ENCODE assay signal across 11 cellular contexts in genomic region chr16:23147666-23148065, GRCh38. TPM values are rescaled to one million over a fixed set of nuclear protein-coding genes. Genes with fewer than 3 reads are reported as not detected.
DNase-seq lines count a peak whose midpoint lies in the region; ATAC-seq and TF ChIP-seq lines count a peak whose summit lies in the region.
"Had no signal": no experiment of that assay in that cellular context is flagged by ENCODE, and none has a peak within 500 bp of the region (broad histone marks: within the 10 kb centered on the region; RNA-seq: fewer than 3 reads in every experiment).

No MANE protein-coding gene starts in this region.

- H3K9ac ChIP-seq in skeletal muscle satellite cell (ENCODE audit: low read depth, low read length) = no peak overlapping the region

- H3K4me3 ChIP-seq in fibroblast of villous mesenchyme (ENCODE audit: low read depth, low read length) (peak overlapping the region; percentile 74), skeletal muscle satellite cell (ENCODE audit: low read length) (peak overlapping the region; percentile 78), transverse colon (peak overlapping the region in 2 of 4 donors; percentile 78 to 79)

- no peaks in the 10 kb centered on the region for H3K27me3 Mint-ChIP-seq in activated CD4-positive, alpha-beta T cell treated with anti-CD3 and anti-CD28 coated beads for 36 hours
- H3K27me3 Mint-ChIP-seq in activated CD4-positive, alpha-beta memory T cell treated with anti-CD3 and anti-CD28 coated beads, Interleukin-2, amount 10 ng/mL, durations not matched to agents 7 days and 5 days = peaks cover 3% of the 10 kb centered on the region
- H3K27me3 Mint-ChIP-seq: memory B cell had no signal

- TF ChIP-seq CTCF in fibroblast of villous mesenchyme (IDR thresholded peaks at IDR 0.05; ENCODE audit: insufficient read depth, low read depth, low read length) (no peak), transverse colon (IDR thresholded peaks at IDR 0.05) (no peak)

- no peaks in the 10 kb centered on the region for H3K9me3 Mint-ChIP-seq in activated CD4-positive, alpha-beta T cell treated with anti-CD3 and anti-CD28 coated beads for 36 hours (ENCODE audit: low read depth)
- H3K9me3 Mint-ChIP-seq in activated CD4-positive, alpha-beta memory T cell treated with anti-CD3 and anti-CD28 coated beads, Interleukin-2, amount 10 ng/mL, durations not matched to agents 7 days and 5 days = no peaks in the 10 kb centered on the region
- H3K9me3 Mint-ChIP-seq: memory B cell had no signal

- no peak overlapping the region for H3K27ac Mint-ChIP-seq in activated CD4-positive, alpha-beta T cell treated with anti-CD3 and anti-CD28 coated beads for 36 hours
- H3K27ac Mint-ChIP-seq in activated CD4-positive, alpha-beta memory T cell treated with anti-CD3 and anti-CD28 coated beads, Interleukin-2, amount 10 ng/mL, durations not matched to agents 7 days and 5 days = no peak overlapping the region

- POLR2A ChIA-PET in activated CD4-positive, alpha-beta T cell treated with anti-CD3 and anti-CD28 coated beads for 36 hours (lab: Charles Lee) = no interaction called here
- POLR2A ChIA-PET in activated CD4-positive, alpha-beta memory T cell treated with anti-CD3 and anti-CD28 coated beads, Interleukin-2, amount 10 ng/mL, durations not matched to agents 7 days and 5 days (lab: Charles Lee) = no interaction called here

- H3K4me1 ChIP-seq in skeletal muscle satellite cell (ENCODE audit: control insufficient read depth, insufficient read depth, low read length) (peaks cover 16% of the 10 kb centered on the region), transverse colon (peaks cover 13 to 38% (median 19%) of the 10 kb centered on the region in 4 donors)

- H3K9me3 ChIP-seq in skeletal muscle satellite cell (replicated peaks; ENCODE audit: low read length) (no peaks in the 10 kb centered on the region), transverse colon (no peaks in the 10 kb centered on the region)
- H3K9me3 ChIP-seq: body of pancreas had no signal

- no peak for ATAC-seq in activated CD4-positive, alpha-beta T cell treated with anti-CD3 and anti-CD28 coated beads for 36 hours
- ATAC-seq in HG02678 (IDR thresholded peaks at IDR 0.05; ENCODE audit: unreplicated experiment) = no peak
- ATAC-seq: body of pancreas had no signal

- in situ Hi-C loops in transverse colon (cut with MboI; ENCODE audit: low pct_ligation_motif_present in 1 of 4, low pct_unique_long_range_greater_than_20kb in 1 of 4, low sequenced_read_pairs in 3 of 4) = no loop called here

- no peak for DNase-seq in activated CD4-positive, alpha-beta T cell treated with anti-CD3 and anti-CD28 coated beads for 36 hours
- no peak for DNase-seq in activated CD4-positive, alpha-beta T cell treated with anti-CD3 and anti-CD28 coated beads, Interleukin-2, amount 50 U/mL, for 4 hours
- DNase-seq in activated CD4-positive, alpha-beta memory T cell treated with anti-CD3 and anti-CD28 coated beads, Interleukin-2, amount 10 ng/mL, durations not matched to agents 7 days and 5 days = no peak
- DNase-seq in fibroblast of villous mesenchyme (ENCODE audit: low read depth) (no peak), cerebellar nuclear complex (lab: John Stamatoyannopoulos, UW) (no peak), transverse colon (no peak)
- DNase-seq: body of pancreas, T-helper 9 cell had no signal

- TF ChIP-seq EP300 in transverse colon (IDR thresholded peaks at IDR 0.05; ENCODE audit: low read depth) = no peak

- intact Hi-C loops in activated CD4-positive, alpha-beta T cell treated with anti-CD3 and anti-CD28 coated beads for 36 hours (cut with DNase I, micrococcal nuclease) = loop anchor here in 1 of 2 experiments (2.0 kb wide), 2 partner anchors 51 to 449 kb away; partner anchors contain the start of gene NDUFAB1
- intact Hi-C loops in transverse colon (cut with DNase I; ENCODE audit: low total_unique reads) = no loop called here

- H3K36me3 Mint-ChIP-seq in activated CD4-positive, alpha-beta T cell treated with anti-CD3 and anti-CD28 coated beads for 36 hours (ENCODE audit: low read depth) = peaks cover 5% of the 10 kb centered on the region
- peaks cover 4% of the 10 kb centered on the region for H3K36me3 Mint-ChIP-seq in activated CD4-positive, alpha-beta memory T cell treated with anti-CD3 and anti-CD28 coated beads, Interleukin-2, amount 10 ng/mL, durations not matched to agents 7 days and 5 days (ENCODE audit: low read depth)
- H3K36me3 Mint-ChIP-seq: memory B cell had no signal

- no peak overlapping the region for H3K27ac ChIP-seq in transverse colon

- TF ChIP-seq POLR2A in transverse colon (IDR thresholded peaks at IDR 0.05) = no peak

- peak overlapping the region; percentile 86 for H3K4me3 Mint-ChIP-seq in activated CD4-positive, alpha-beta T cell treated with anti-CD3 and anti-CD28 coated beads for 36 hours
- peak overlapping the region; percentile 88 for H3K4me3 Mint-ChIP-seq in activated CD4-positive, alpha-beta memory T cell treated with anti-CD3 and anti-CD28 coated beads, Interleukin-2, amount 10 ng/mL, durations not matched to agents 7 days and 5 days

- H3K36me3 ChIP-seq in skeletal muscle satellite cell (ENCODE audit: insufficient read depth, low read length) = no peaks in the 10 kb centered on the region
- H3K36me3 ChIP-seq in transverse colon = no peaks in the 10 kb centered on the region

- peaks cover 28% of the 10 kb centered on the region for H3K4me1 Mint-ChIP-seq in activated CD4-positive, alpha-beta T cell treated with anti-CD3 and anti-CD28 coated beads for 36 hours
- peaks cover 30% of the 10 kb centered on the region for H3K4me1 Mint-ChIP-seq in activated CD4-positive, alpha-beta memory T cell treated with anti-CD3 and anti-CD28 coated beads, Interleukin-2, amount 10 ng/mL, durations not matched to agents 7 days and 5 days

- H3K4me2 ChIP-seq in skeletal muscle satellite cell (ENCODE audit: low read length) = peak overlapping the region; percentile 92

- H3K27me3 ChIP-seq in skeletal muscle satellite cell (ENCODE audit: control insufficient read depth, insufficient read depth, low read length) (no peaks in the 10 kb centered on the region), transverse colon (no peaks in the 10 kb centered on the region)
- H3K27me3 ChIP-seq: body of pancreas had no signal

- CTCF ChIA-PET in activated CD4-positive, alpha-beta T cell treated with anti-CD3 and anti-CD28 coated beads for 36 hours (lab: Charles Lee) = interaction anchor here (0.7 kb wide), 1 partner anchor 393 kb away, joined by 3 read pairs; no protein-coding TSS in a partner anchor
- CTCF ChIA-PET in activated CD4-positive, alpha-beta memory T cell treated with anti-CD3 and anti-CD28 coated beads, Interleukin-2, amount 10 ng/mL, durations not matched to agents 7 days and 5 days (lab: Charles Lee) = no interaction called here

- 85 to 90% methylated on average over 3 to 4 of the region's 4 CpGs for WGBS in transverse colon (ENCODE audit: low coverage in 1 of 2), 2 donors

RNA-seq across cellular contexts. Expression of gene USP31, which starts 1.6 kb away (rescaled TPM):
- 1 to 10 TPM; 5.3 to 5.9 TPM for total RNA-seq in activated CD4-positive, alpha-beta T cell treated with anti-CD3 and anti-CD28 coated beads for 36 hours
- 1 to 10 TPM; 5.1 to 5.4 TPM for total RNA-seq in activated CD4-positive, alpha-beta memory T cell treated with anti-CD3 and anti-CD28 coated beads, Interleukin-2, amount 10 ng/mL, durations not matched to agents 7 days and 5 days
- total RNA-seq in fibroblast of villous mesenchyme (9.3 and 11.2 TPM in 2 replicates), transverse colon (1 to 10 TPM; 6.0 to 8.3 (median 7.1) TPM)
- 9.2 and 9.6 TPM in 2 replicates for total RNA-seq in skeletal muscle satellite cell (2012; rRNA removed)

RNA-seq across cellular contexts. Expression of gene SCNN1G, which starts 34.9 kb away (rescaled TPM):
- not detected for total RNA-seq in activated CD4-positive, alpha-beta T cell treated with anti-CD3 and anti-CD28 coated beads for 36 hours
- not detected for total RNA-seq in activated CD4-positive, alpha-beta memory T cell treated with anti-CD3 and anti-CD28 coated beads, Interleukin-2, amount 10 ng/mL, durations not matched to agents 7 days and 5 days
- not detected in 2 replicates for total RNA-seq in fibroblast of villous mesenchyme
- total RNA-seq in skeletal muscle satellite cell (2012; rRNA removed) = not detected in 2 replicates
- total RNA-seq in transverse colon = 10 to 100 TPM in 3 of 4 donors, 1 to 10 TPM in 1; 2.8 to 87.8 (median 66.2) TPM
